25 cellular contexts compared by ENCODE assay signal in the genomic region with DNA sequence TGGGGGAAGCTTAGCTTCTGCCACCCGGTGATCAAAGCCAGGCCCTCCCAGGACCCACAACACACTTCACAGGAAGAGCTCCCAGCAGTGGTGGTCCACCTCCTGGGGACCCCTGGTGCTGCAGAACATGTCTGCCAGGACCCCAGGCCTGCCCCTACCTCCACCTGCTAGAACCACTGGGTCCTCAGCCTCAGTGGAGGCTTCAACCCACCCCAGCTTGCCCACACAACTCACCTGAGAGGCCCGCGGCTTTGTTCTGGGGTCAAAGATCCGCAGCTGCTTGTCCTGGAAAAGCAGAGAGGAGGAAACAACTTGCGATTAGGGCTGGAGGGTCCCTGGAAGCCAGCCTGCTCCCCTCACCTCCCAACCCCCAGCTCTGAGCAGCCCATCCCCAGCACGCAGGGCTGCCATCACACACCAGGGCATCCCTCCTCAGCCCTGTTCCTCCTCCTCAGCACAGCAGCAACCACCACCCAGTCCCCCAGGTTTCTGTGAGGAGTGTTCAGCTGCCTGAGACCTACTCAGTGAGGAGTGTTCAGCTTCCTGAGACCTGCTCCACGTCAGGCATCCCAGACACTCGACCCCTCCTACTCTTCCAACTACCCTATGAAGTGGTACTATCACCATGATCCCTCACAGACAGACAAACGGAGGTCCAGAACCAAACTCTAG. TPM values are rescaled to one million over a fixed set of nuclear protein-coding genes. Genes with fewer than 3 reads are reported as not detected.
DNase-seq lines count a peak whose midpoint lies in the region; ATAC-seq and TF ChIP-seq lines count a peak whose summit lies in the region.
"Had no signal": no experiment of that assay in that cellular context is flagged by ENCODE, and none has a peak within 500 bp of the region (broad histone marks: within the 10 kb centered on the region; RNA-seq: fewer than 3 reads in every experiment).

No MANE protein-coding gene starts in this region.

- H3F3A ChIP-seq in SK-N-SH (replicated peaks; ENCODE audit: insufficient read depth): peaks cover 7% of the 10 kb centered on the region

- H3K56ac ChIP-seq in IMR-90 (ENCODE audit: extremely low read depth, insufficient read depth, low read length): no peak overlapping the region

- TF ChIP-seq CTCF in IMR-90 (conservative IDR thresholded peaks at IDR 0.05; ENCODE audit: low read depth, low read length): no peak
- TF ChIP-seq CTCF in SK-N-SH (IDR thresholded peaks at IDR 0.05): no peak

- peaks cover 0 to 24% of the 10 kb centered on the region in 2 experiments; a peak in 2 of 4 replicates for H3K79me1 ChIP-seq in IMR-90 (ENCODE audit: low read depth in 1 of 2, low read length in 2 of 2)
- H3K79me1 ChIP-seq in trophoblast cell (ENCODE audit: low read length): peaks cover 33% of the 10 kb centered on the region

- peaks cover 3% of the 10 kb centered on the region for H3K36me3 Mint-ChIP-seq in activated naive CD4-positive, alpha-beta T cell treated with anti-CD3 and anti-CD28 coated beads, Interleukin-2, amount 50 U/mL, for 24 hours
- H3K36me3 Mint-ChIP-seq in immature natural killer cell: peaks cover 0 to 8% (median 8%) of the 10 kb centered on the region in 3 donors

- intact Hi-C loops in IMR-90 (cut with micrococcal nuclease): loop anchor here (2.0 kb wide), 1 partner anchor 44 kb away; the partner anchor contains the start of gene PAM16

- H3K4ac ChIP-seq in IMR-90 (ENCODE audit: low read depth, low read length): no peak overlapping the region
- peak overlapping the region; percentile 19 for H3K4ac ChIP-seq in trophoblast cell (ENCODE audit: low read depth, low read length)

- POLR2A ChIA-PET in IMR-90 (lab: Charles Lee; ENCODE audit: unreplicated experiment): no interaction called here
- POLR2A ChIA-PET in SK-N-SH (lab: Yijun Ruan, JAX): interaction anchor here (1.2 to 2.0 kb wide), 2 partner anchors 9 to 24 kb away, joined by 3 to 5 read pairs; no protein-coding TSS in a partner anchor

- no peak overlapping the region for H3K18ac ChIP-seq in IMR-90 (ENCODE audit: low read depth, low read length)
- peak overlapping the region; percentile 81 for H3K18ac ChIP-seq in trophoblast cell (ENCODE audit: low read length)

- H3K14ac ChIP-seq in IMR-90 (replicated peaks; ENCODE audit: low read depth, low read length) (no peak overlapping the region), trophoblast cell (ENCODE audit: low read length) (peak overlapping the region; percentile 74)

- no peak overlapping the region for H4K5ac ChIP-seq in IMR-90 (ENCODE audit: low read depth, low read length)

- H3K9me3 ChIP-seq in IMR-90 (ENCODE audit: control insufficient read depth, insufficient read depth, low read length): no peaks in the 10 kb centered on the region
- no peaks in the 10 kb centered on the region for H3K9me3 ChIP-seq in trophoblast cell (ENCODE audit: insufficient read depth, low read depth, low read length)
- H3K9me3 ChIP-seq in SK-N-SH: no peaks in the 10 kb centered on the region
- H3K9me3 ChIP-seq: MG63, psoas muscle, transverse colon had no signal

- H3K9me3 Mint-ChIP-seq in activated naive CD4-positive, alpha-beta T cell treated with anti-CD3 and anti-CD28 coated beads, Interleukin-2, amount 50 U/mL, for 24 hours: no peaks in the 10 kb centered on the region
- no peaks in the 10 kb centered on the region for H3K9me3 Mint-ChIP-seq in immature natural killer cell
- H3K9me3 Mint-ChIP-seq: stimulated activated naive CD8-positive, alpha-beta T cell treated with anti-CD3 and anti-CD28 coated beads, Interleukin-15, Interleukin-2, amounts not matched to agents 100 ng/mL and 50 ng/mL, for 24 hours had no signal

- H2BK120ac ChIP-seq in IMR-90 (ENCODE audit: low read depth, low read length) (no peak overlapping the region), trophoblast cell (ENCODE audit: insufficient read depth, low read length, poor library complexity) (peak overlapping the region; percentile 7)

- no TSS peak for BruUV-seq in IMR-90 (replicated peaks; lab: Mats Ljungman, UMichigan)

- H4K91ac ChIP-seq in IMR-90 (ENCODE audit: insufficient read depth, low read depth, low read length) (no peak overlapping the region; the same call in 1 of the 2 replicates), trophoblast cell (ENCODE audit: low read depth, low read length) (peak overlapping the region; percentile 73)

- ATAC-seq in IMR-90 (ENCODE audit: low read depth): no peak
- no peak for ATAC-seq in GM18517 (IDR thresholded peaks at IDR 0.05; ENCODE audit: unreplicated experiment)
- ATAC-seq: HepG2 had no signal

- peaks cover 20% of the 10 kb centered on the region for H3K4me1 ChIP-seq in IMR-90 (ENCODE audit: control insufficient read depth, insufficient read depth, low read length)
- peaks cover 37 to 45% of the 10 kb centered on the region in 2 experiments for H3K4me1 ChIP-seq in trophoblast cell (ENCODE audit: control insufficient read depth in 1 of 2, insufficient read depth in 2 of 2, low read length in 2 of 2)
- peaks cover 21 to 43% of the 10 kb centered on the region in 2 experiments; a peak in 3 of 4 replicates for H3K4me1 ChIP-seq in SK-N-SH (ENCODE audit: control insufficient read depth in 1 of 2, insufficient read depth in 2 of 2, low read depth in 1 of 2, low read length in 1 of 2)

- no peak for DNase-seq in activated naive CD4-positive, alpha-beta T cell treated with Interleukin-2 at 50 U/mL for 16 hours
- no peak for DNase-seq in IMR-90
- no peak for DNase-seq in immature natural killer cell
- DNase-seq in trophoblast cell: no peak
- no peak for DNase-seq in superior temporal gyrus (ENCODE audit: extremely low spot score)
- no peak for DNase-seq in SK-N-SH
- DNase-seq: activated CD4-positive, alpha-beta T cell treated with anti-CD3 and anti-CD28 coated beads for 48 hours; activated CD8-positive, alpha-beta memory T cell treated with anti-CD3 and anti-CD28 coated beads, Interleukin-2, amount 50 U/mL, for 4 hours; activated effector memory CD4-positive, alpha-beta T cell treated with anti-CD3 and anti-CD28 coated beads, Interleukin-2, amount 50 U/mL, for 16 hours; central memory CD4-positive, alpha-beta T cell; foreskin fibroblast; MG63; NCI-H1417 treated with DMSO at 0.1 percent for 48 hours; NCI-H524 treated with DMSO at 0.1 percent for 48 hours; psoas muscle; RPMI8226; small intestine; stimulated activated CD4-positive, alpha-beta T cell treated with anti-CD3 and anti-CD28 coated beads, Interleukin-4, amount 100 ng/mL, for 1 hour; transverse colon had no signal

- TF ChIP-seq RAD21 in IMR-90 (IDR thresholded peaks at IDR 0.05; ENCODE audit: low read length): no peak
- TF ChIP-seq RAD21 in SK-N-SH (IDR thresholded peaks at IDR 0.05; ENCODE audit: low read length): no peak

- H2AFZ ChIP-seq in IMR-90 (replicated peaks; ENCODE audit: low read length, poor library complexity) (no peak overlapping the region), trophoblast cell (ENCODE audit: insufficient read depth, low read length, poor library complexity) (no peak overlapping the region), SK-N-SH (ENCODE audit: low read depth) (no peak overlapping the region)
- H2AFZ ChIP-seq: hepatocyte had no signal

- H3K27me3 ChIP-seq in IMR-90 (ENCODE audit: control insufficient read depth, insufficient read depth, low read length) (no peaks in the 10 kb centered on the region), trophoblast cell (ENCODE audit: insufficient read depth, low read length) (no peaks in the 10 kb centered on the region), SK-N-SH (ENCODE audit: insufficient read depth) (no peaks in the 10 kb centered on the region)
- H3K27me3 ChIP-seq: hepatocyte, MG63, transverse colon had no signal

- no peaks in the 10 kb centered on the region for H3K27me3 Mint-ChIP-seq in activated naive CD4-positive, alpha-beta T cell treated with anti-CD3 and anti-CD28 coated beads, Interleukin-2, amount 50 U/mL, for 24 hours
- peaks cover 8 to 23% (median 17%) of the 10 kb centered on the region in 3 donors for H3K27me3 Mint-ChIP-seq in immature natural killer cell (ENCODE audit: low read depth in 3 of 3)
- H3K27me3 Mint-ChIP-seq: B cell; stimulated activated naive CD8-positive, alpha-beta T cell treated with anti-CD3 and anti-CD28 coated beads, Interleukin-15, Interleukin-2, amounts not matched to agents 100 ng/mL and 50 ng/mL, for 24 hours had no signal

- H3K4me2 ChIP-seq in IMR-90 (ENCODE audit: low read depth, low read length) (no peak overlapping the region), trophoblast cell (ENCODE audit: low read length) (no peak overlapping the region), SK-N-SH (no peak overlapping the region)
- H3K4me2 ChIP-seq: hepatocyte had no signal

- H3K27ac Mint-ChIP-seq in activated naive CD4-positive, alpha-beta T cell treated with anti-CD3 and anti-CD28 coated beads, Interleukin-2, amount 50 U/mL, for 24 hours: peak overlapping the region; percentile 11
- peak overlapping the region in 4 of 6 donors; percentile 30 to 70 (median 46) for H3K27ac Mint-ChIP-seq in immature natural killer cell
- H3K27ac Mint-ChIP-seq: B cell; stimulated activated naive CD8-positive, alpha-beta T cell treated with anti-CD3 and anti-CD28 coated beads, Interleukin-15, Interleukin-2, amounts not matched to agents 100 ng/mL and 50 ng/mL, for 24 hours had no signal

- H4K12ac ChIP-seq in trophoblast cell (ENCODE audit: low read depth, low read length): peak overlapping the region; percentile 14

- H4K20me1 ChIP-seq in IMR-90 (ENCODE audit: insufficient read depth, low read length) (no peaks in the 10 kb centered on the region), SK-N-SH (ENCODE audit: insufficient read depth) (no peaks in the 10 kb centered on the region)

- H3K23ac ChIP-seq in IMR-90 (ENCODE audit: low read depth, low read length): no peak overlapping the region
- H3K23ac ChIP-seq in trophoblast cell (ENCODE audit: low read length): no peak overlapping the region

- peak overlapping the region; percentile 78 for H2BK12ac ChIP-seq in trophoblast cell (ENCODE audit: low read length)

- no peak overlapping the region for H2BK20ac ChIP-seq in IMR-90 (ENCODE audit: low read depth, low read length)

- H3K27ac ChIP-seq in IMR-90 (ENCODE audit: insufficient read depth, low read length) (no peak overlapping the region), trophoblast cell (ENCODE audit: low read depth, low read length) (peak overlapping the region; percentile 71), SK-N-SH (ENCODE audit: low read depth in 2 of 2, low read length in 1 of 2) (peak overlapping the region in 1 of 2 experiments; percentile 34; a peak in 1 of 4 replicates)
- H3K27ac ChIP-seq: hepatocyte, psoas muscle, transverse colon had no signal

- TF ChIP-seq POLR2A in IMR-90 (IDR thresholded peaks at IDR 0.05; ENCODE audit: low read depth, low read length): no peak

- dilution Hi-C loops in IMR-90 (cut with HindIII; ENCODE audit: low sequenced_read_pairs, unreplicated experiment): no loop called here

- H3K4me3 ChIP-seq in IMR-90 (ENCODE audit: insufficient read depth, low read depth, low read length): no peak overlapping the region
- no peak overlapping the region for H3K4me3 ChIP-seq in trophoblast cell (ENCODE audit: low read depth, low read length)
- no peak overlapping the region for H3K4me3 ChIP-seq in SK-N-SH (ENCODE audit: low read depth in 2 of 2, low read length in 1 of 2)
- H3K4me3 ChIP-seq: hepatocyte, MG63, psoas muscle, transverse colon had no signal

- peaks cover 8% of the 10 kb centered on the region for H3K4me1 Mint-ChIP-seq in activated naive CD4-positive, alpha-beta T cell treated with anti-CD3 and anti-CD28 coated beads, Interleukin-2, amount 50 U/mL, for 24 hours
- H3K4me1 Mint-ChIP-seq in immature natural killer cell: peaks cover 7 to 12% of the 10 kb centered on the region in 2 donors
- H3K4me1 Mint-ChIP-seq: B cell had no signal

- no peaks in the 10 kb centered on the region for H3K9me2 ChIP-seq in SK-N-SH

- H3K36me3 ChIP-seq in IMR-90 (ENCODE audit: control insufficient read depth, insufficient read depth, low read length): peaks cover 9% of the 10 kb centered on the region
- H3K36me3 ChIP-seq in trophoblast cell (ENCODE audit: control insufficient read depth in 1 of 2, insufficient read depth in 2 of 2, low read length in 2 of 2): peaks cover 0 to 6% of the 10 kb centered on the region in 2 experiments
- no peaks in the 10 kb centered on the region for H3K36me3 ChIP-seq in SK-N-SH (replicated peaks in 1 of 2; ENCODE audit: control insufficient read depth in 1 of 2, insufficient read depth in 2 of 2, low read length in 1 of 2)

- TF ChIP-seq EP300 in SK-N-SH (IDR thresholded peaks at IDR 0.05; ENCODE audit: borderline replicate concordance in 1 of 2, low read depth in 1 of 2, low read length in 1 of 2): no peak

- no peak overlapping the region for H2AK9ac ChIP-seq in IMR-90 (replicated peaks; ENCODE audit: low read depth, low read length, poor library complexity)

- CTCF ChIA-PET in IMR-90 (lab: Yijun Ruan, JAX) (no interaction called here), SK-N-SH (lab: Yijun Ruan, JAX) (interaction anchor here (1.4 to 32.1 kb wide), 6 partner anchors 7 to 118 kb away, joined by 3 to 558 read pairs (median 18); partner anchors contain the start of gene VASN)

- H3K9ac ChIP-seq in IMR-90 (ENCODE audit: low read depth, low read length) (no peak overlapping the region), trophoblast cell (ENCODE audit: low read length) (no peak overlapping the region), SK-N-SH (no peak overlapping the region)

- peaks cover 4% of the 10 kb centered on the region; the same call in 1 of the 2 replicates for H3K9me1 ChIP-seq in IMR-90 (ENCODE audit: insufficient read depth, low read length)

- WGBS in IMR-90 (ENCODE audit: extremely low coverage in 2 of 2, insufficient read length in 1 of 2), 2 experiments: no CpG with 5 or more reads among the region's 9 CpGs
- WGBS in trophoblast cell (ENCODE audit: extremely low coverage, insufficient coverage, insufficient read length): no CpG with 5 or more reads among the region's 9 CpGs
- WGBS in SK-N-SH (ENCODE audit: low lambda C conversion rate): 85% methylated on average over 9 of the region's 9 CpGs

- H2BK15ac ChIP-seq in IMR-90 (ENCODE audit: low read depth, low read length): no peak overlapping the region; the same call in 2 of the 3 replicates

- H2BK5ac ChIP-seq in IMR-90 (ENCODE audit: low read depth, low read length, poor library complexity, severe bottlenecking) (peak overlapping the region; percentile 24), trophoblast cell (ENCODE audit: low read depth, low read length, poor library complexity) (peak overlapping the region; percentile 67)

- H3K4me3 Mint-ChIP-seq in activated naive CD4-positive, alpha-beta T cell treated with anti-CD3 and anti-CD28 coated beads, Interleukin-2, amount 50 U/mL, for 24 hours: no peak overlapping the region
- H3K4me3 Mint-ChIP-seq in immature natural killer cell: no peak overlapping the region
- H3K4me3 Mint-ChIP-seq: B cell; stimulated activated naive CD8-positive, alpha-beta T cell treated with anti-CD3 and anti-CD28 coated beads, Interleukin-15, Interleukin-2, amounts not matched to agents 100 ng/mL and 50 ng/mL, for 24 hours had no signal

- peaks cover 7% of the 10 kb centered on the region for H3K79me2 ChIP-seq in trophoblast cell (ENCODE audit: control insufficient read depth, insufficient read depth, low read length, poor library complexity)
- H3K79me2 ChIP-seq in SK-N-SH (ENCODE audit: insufficient read depth): no peaks in the 10 kb centered on the region
- H3K79me2 ChIP-seq: hepatocyte had no signal

- H2AK5ac ChIP-seq in IMR-90 (ENCODE audit: low read depth, low read length) (no peak overlapping the region), trophoblast cell (ENCODE audit: low read length) (peak overlapping the region; percentile 80)

- in situ Hi-C loops in IMR-90 (cut with MboI; ENCODE audit: low sequenced_read_pairs): loop anchor here (5.0 kb wide), 1 partner anchor 33 kb away; no protein-coding TSS in a partner anchor

- no peak overlapping the region for H4K8ac ChIP-seq in IMR-90 (ENCODE audit: low read depth in 2 of 2, low read length in 2 of 2)
- peak overlapping the region; percentile 21 for H4K8ac ChIP-seq in trophoblast cell (ENCODE audit: low read depth, low read length)

RNA-seq across cellular contexts. Expression of gene CORO7, which starts 21.2 kb away (rescaled TPM):
- 6.3 and 7.8 TPM in 2 replicates for total RNA-seq in IMR-90 (2012; rRNA removed)
- polyA plus RNA-seq in IMR-90 (2012; rRNA removed) (23.6 and 26.7 TPM in 2 replicates), immature natural killer cell (100 to 1,000 TPM in 1 of 3 donors, 10 to 100 TPM in 2; 37.6 to 112 (median 37.8) TPM), SK-N-SH (2012; rRNA removed) (21.9 and 25.8 TPM in 2 replicates)
- 4.2 and 9.3 TPM in 2 replicates for polyA plus RNA-seq in IMR-90 (2012; cell fraction: cytosol; rRNA removed)
- polyA plus RNA-seq in IMR-90 (2012; cell fraction: nucleus; rRNA removed; ENCODE audit: low replicate concordance): 135 and 301 TPM in 2 replicates
- polyA plus RNA-seq in trophoblast cell (2013): 18.8 and 18.9 TPM in 2 replicates
- polyA plus RNA-seq in SK-N-SH (2012; cell fraction: cytosol; rRNA removed): 6.6 and 7.3 TPM in 2 replicates
- 166 and 305 TPM in 2 replicates for polyA plus RNA-seq in SK-N-SH (2012; cell fraction: nucleus; rRNA removed)

RNA-seq across cellular contexts. Expression of gene VASN, which starts 23.5 kb away (rescaled TPM):
- total RNA-seq in IMR-90 (2012; rRNA removed): 9.3 and 10.3 TPM in 2 replicates
- 83.8 and 87.2 TPM in 2 replicates for polyA plus RNA-seq in IMR-90 (2012; rRNA removed)
- 83.6 and 183 TPM in 2 replicates for polyA plus RNA-seq in IMR-90 (2012; cell fraction: cytosol; rRNA removed)
- 42.8 and 134 TPM in 2 replicates for polyA plus RNA-seq in IMR-90 (2012; cell fraction: nucleus; rRNA removed; ENCODE audit: low replicate concordance)
- polyA plus RNA-seq in immature natural killer cell: under 1 TPM in 2 of 3 donors, not detected in 1; 0.07 to 0.20 TPM
- polyA plus RNA-seq in trophoblast cell (2013): 17.6 and 18.2 TPM in 2 replicates
- polyA plus RNA-seq in SK-N-SH (2012; rRNA removed): 11.4 and 37.4 TPM in 2 replicates
- 14.5 and 28.9 TPM in 2 replicates for polyA plus RNA-seq in SK-N-SH (2012; cell fraction: cytosol; rRNA removed)
- polyA plus RNA-seq in SK-N-SH (2012; cell fraction: nucleus; rRNA removed): 42.9 and 52.9 TPM in 2 replicates

RNA-seq across cellular contexts. Expression of gene DNAJA3, which starts 30.5 kb away (rescaled TPM):
- 36.9 and 38.0 TPM in 2 replicates for total RNA-seq in IMR-90 (2012; rRNA removed)
- polyA plus RNA-seq in IMR-90 (2012; rRNA removed) (40.2 TPM in 2 replicates), immature natural killer cell (10 to 100 TPM; 32.7 to 42.4 (median 38.7) TPM), SK-N-SH (2012; rRNA removed) (48.7 and 52.6 TPM in 2 replicates)
- polyA plus RNA-seq in IMR-90 (2012; cell fraction: cytosol; rRNA removed): 28.2 and 36.0 TPM in 2 replicates
- polyA plus RNA-seq in IMR-90 (2012; cell fraction: nucleus; rRNA removed; ENCODE audit: low replicate concordance): 75.3 and 86.2 TPM in 2 replicates
- polyA plus RNA-seq in trophoblast cell (2013): 32.8 and 34.3 TPM in 2 replicates
- 34.6 and 46.2 TPM in 2 replicates for polyA plus RNA-seq in SK-N-SH (2012; cell fraction: cytosol; rRNA removed)
- 88.0 and 107 TPM in 2 replicates for polyA plus RNA-seq in SK-N-SH (2012; cell fraction: nucleus; rRNA removed)

RNA-seq across cellular contexts. Expression of gene PAM16, which starts 44.1 kb away (rescaled TPM):
- total RNA-seq in IMR-90 (2012; rRNA removed): 17.9 and 25.6 TPM in 2 replicates
- polyA plus RNA-seq in IMR-90 (2012; rRNA removed): 48.4 and 69.5 TPM in 2 replicates
- 84.0 and 105 TPM in 2 replicates for polyA plus RNA-seq in IMR-90 (2012; cell fraction: cytosol; rRNA removed)
- polyA plus RNA-seq in IMR-90 (2012; cell fraction: nucleus; rRNA removed; ENCODE audit: low replicate concordance): 70.0 and 101 TPM in 2 replicates
- 10 to 100 TPM; 32.9 to 61.6 (median 36.3) TPM for polyA plus RNA-seq in immature natural killer cell
- 40.6 and 45.5 TPM in 2 replicates for polyA plus RNA-seq in trophoblast cell (2013)
- polyA plus RNA-seq in SK-N-SH (2012; rRNA removed): 96.3 and 96.4 TPM in 2 replicates
- 52.4 and 75.8 TPM in 2 replicates for polyA plus RNA-seq in SK-N-SH (2012; cell fraction: cytosol; rRNA removed)
- 95.5 and 121 TPM in 2 replicates for polyA plus RNA-seq in SK-N-SH (2012; cell fraction: nucleus; rRNA removed)

Comparison
In these comparisons a context has a peak if more than half of its experiments do, and no peak if none do; other contexts are left out.
1. RNA of gene VASN, which starts 23.5 kb away (polyA plus RNA-seq): 42.8 to 183 TPM in IMR-90 and 11.4 to 52.9 TPM in SK-N-SH; 0.07 to 0.20 TPM in immature natural killer cell; every median in the first group is over 10 times any median in the second.